ENCODE assay signal across 1 cellular context in genomic region chr12:52835271-52836041, GRCh38.
TF ChIP-seq lines count a peak whose summit lies in the region.

No MANE protein-coding gene starts in this region.

TF ChIP-seq in H1, 55 proteins besides CTCF, POLR2A, EP300 and RAD21:
- TF ChIP-seq JUND (IDR thresholded peaks at IDR 0.05; ENCODE audit: low read length) (no peak), BACH1 (IDR thresholded peaks at IDR 0.05; ENCODE audit: low read length) (no peak), TAF1 (IDR thresholded peaks at IDR 0.05; ENCODE audit: low read depth, low read length) (no peak), CHD1 (IDR thresholded peaks at IDR 0.05; ENCODE audit: low read depth, low read length) (no peak), RXRA (IDR thresholded peaks at IDR 0.05; ENCODE audit: insufficient read depth, low read depth, low read length) (no peak), SAP30 (IDR thresholded peaks at IDR 0.05; ENCODE audit: insufficient read depth, insufficient replicate concordance, low read length) (no peak), ASH2L (IDR thresholded peaks at IDR 0.05; ENCODE audit: low read length) (no peak), CBX8 (IDR thresholded peaks at IDR 0.05; ENCODE audit: borderline replicate concordance, low read depth, low read length) (no peak)
